8 cellular contexts compared by ENCODE assay signal in the genomic region with DNA sequence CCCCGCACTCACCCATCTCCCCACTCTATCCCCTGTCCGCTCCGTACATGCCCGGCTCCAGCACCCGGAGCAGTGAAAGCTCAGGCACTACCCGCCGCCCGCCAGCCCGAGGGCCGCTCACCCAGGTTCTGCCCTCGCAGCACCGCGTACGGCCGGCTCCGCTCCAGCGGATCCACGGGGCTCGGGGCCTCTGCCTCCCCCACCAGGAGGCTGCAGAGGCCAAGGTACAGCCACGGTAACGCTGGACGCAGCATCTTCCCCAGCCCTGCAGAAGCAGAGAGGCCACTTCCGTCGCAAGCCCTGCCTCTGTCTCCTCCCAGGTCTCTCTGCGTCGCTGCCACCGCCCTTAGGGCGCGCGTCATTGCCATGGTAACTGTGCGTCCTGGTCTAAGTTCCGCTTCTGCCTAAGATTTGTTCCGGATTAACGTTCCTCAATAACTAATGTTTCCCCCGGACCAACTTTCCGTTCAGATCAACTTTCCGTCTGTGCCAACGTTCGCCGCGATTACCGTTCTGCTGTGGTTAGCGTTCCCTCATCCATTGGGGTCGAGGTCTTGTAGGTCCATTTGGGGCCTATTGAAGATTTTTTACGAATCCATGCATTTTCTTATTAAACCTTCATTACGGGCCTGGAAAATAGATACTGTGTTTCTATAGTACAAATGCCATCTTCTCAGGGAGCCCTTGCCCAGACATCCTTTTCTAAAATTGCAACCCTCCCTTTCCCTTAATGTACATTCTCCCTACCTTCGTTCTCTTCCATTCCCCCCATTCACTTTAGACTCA. TPM values are rescaled to one million over a fixed set of nuclear protein-coding genes. Genes with fewer than 3 reads are reported as not detected.
A peak's percentile ranks its signal among the peaks of the same experiment; 100 is the strongest.
DNase-seq lines count a peak whose midpoint lies in the region; ATAC-seq lines count a peak whose summit lies in the region.

A gene with protein sequence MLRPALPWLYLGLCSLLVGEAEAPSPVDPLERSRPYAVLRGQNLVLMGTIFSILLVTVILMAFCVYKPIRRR (minus strand): TSS at position 281 of the 786 bp plus-strand sequence. CDS start 27 bp downstream, at position 254.

- peak within 1 kb of the TSS; percentile 78 for H3K27ac ChIP-seq in cingulate gyrus (ENCODE audit: low read depth, low read length)
- H3K27ac ChIP-seq in layer of hippocampus (ENCODE audit: low read depth, low read length) = peak within 1 kb of the TSS; percentile 79

- POLR2A ChIA-PET in activated CD4-positive, alpha-beta T cell treated with anti-CD3 and anti-CD28 coated beads for 36 hours (lab: Charles Lee) = interaction anchor here (1.0 kb wide), 1 partner anchor 31 kb away, joined by 3 read pairs; no protein-coding TSS in a partner anchor

- H3K27me3 ChIP-seq in layer of hippocampus (ENCODE audit: control insufficient read depth, insufficient read depth, low read length) = no peaks in the 10 kb centered on the region

- ATAC-seq in HG03442 (IDR thresholded peaks at IDR 0.05; ENCODE audit: unreplicated experiment) = peak; percentile 99
- ATAC-seq in activated CD4-positive, alpha-beta T cell treated with anti-CD3 and anti-CD28 coated beads for 36 hours = peak; percentile 100

- H3K9me3 Mint-ChIP-seq in activated CD4-positive, alpha-beta T cell treated with anti-CD3 and anti-CD28 coated beads for 36 hours (ENCODE audit: low read depth) = no peaks in the 10 kb centered on the region

- DNase-seq in Ammon's horn (ENCODE audit: low spot score) = peak; percentile 99
- DNase-seq in GM19238 (ENCODE audit: insufficient read length, low spot score) = peak; percentile 81
- DNase-seq in NCI-H524 (lab: John Stamatoyannopoulos, UW) = peak; percentile 93 to 96
- DNase-seq in activated CD4-positive, alpha-beta T cell treated with anti-CD3 and anti-CD28 coated beads for 36 hours = peak; percentile 95
- peak; percentile 78 for DNase-seq in stimulated activated CD4-positive, alpha-beta T cell treated with anti-CD3 and anti-CD28 coated beads, Interleukin-1b, Interleukin-23, amount 100 ng/mL, for 4 hours (ENCODE audit: low read depth in 2 of 2)

- peaks cover 28% of the 10 kb centered on the region for H3K4me1 Mint-ChIP-seq in activated CD4-positive, alpha-beta T cell treated with anti-CD3 and anti-CD28 coated beads for 36 hours

- peak within 1 kb of the TSS; percentile 78 for H3K4me3 Mint-ChIP-seq in activated CD4-positive, alpha-beta T cell treated with anti-CD3 and anti-CD28 coated beads for 36 hours

- intact Hi-C loops in activated CD4-positive, alpha-beta T cell treated with anti-CD3 and anti-CD28 coated beads for 36 hours (cut with DNase I, micrococcal nuclease) = loop anchor here (1.0 to 2.0 kb wide), 6 partner anchors 31 to 572 kb away; partner anchors contain the start of genes ATP2A2 (in 1 of the 2), FAM222A (in 1 of the 2), GIT2 (in 1 of the 2) and IFT81 (in 1 of the 2)

- CTCF ChIA-PET in activated CD4-positive, alpha-beta T cell treated with anti-CD3 and anti-CD28 coated beads for 36 hours (lab: Charles Lee) = interaction anchor here (0.6 to 1.5 kb wide), 3 partner anchors 8 to 50 kb away, joined by 3 to 4 read pairs (median 3); no protein-coding TSS in a partner anchor

- H3K27me3 Mint-ChIP-seq in activated CD4-positive, alpha-beta T cell treated with anti-CD3 and anti-CD28 coated beads for 36 hours = no peaks in the 10 kb centered on the region

- H3K27ac Mint-ChIP-seq in activated CD4-positive, alpha-beta T cell treated with anti-CD3 and anti-CD28 coated beads for 36 hours = peak within 1 kb of the TSS; percentile 94

- peaks cover 2% of the 10 kb centered on the region for H3K36me3 Mint-ChIP-seq in activated CD4-positive, alpha-beta T cell treated with anti-CD3 and anti-CD28 coated beads for 36 hours (ENCODE audit: low read depth)

RNA-seq across cellular contexts. Expression of the gene that starts here (rescaled TPM):
- 10 to 100 TPM; 10.2 to 10.5 TPM for total RNA-seq in activated CD4-positive, alpha-beta T cell treated with anti-CD3 and anti-CD28 coated beads for 36 hours

Comparison
In these comparisons a context has a peak if more than half of its experiments do, and no peak if none do; other contexts are left out.
1. Peak in every context shown above with its lines: DNase-seq, ATAC-seq and H3K27ac ChIP-seq.